In the genomic region with DNA sequence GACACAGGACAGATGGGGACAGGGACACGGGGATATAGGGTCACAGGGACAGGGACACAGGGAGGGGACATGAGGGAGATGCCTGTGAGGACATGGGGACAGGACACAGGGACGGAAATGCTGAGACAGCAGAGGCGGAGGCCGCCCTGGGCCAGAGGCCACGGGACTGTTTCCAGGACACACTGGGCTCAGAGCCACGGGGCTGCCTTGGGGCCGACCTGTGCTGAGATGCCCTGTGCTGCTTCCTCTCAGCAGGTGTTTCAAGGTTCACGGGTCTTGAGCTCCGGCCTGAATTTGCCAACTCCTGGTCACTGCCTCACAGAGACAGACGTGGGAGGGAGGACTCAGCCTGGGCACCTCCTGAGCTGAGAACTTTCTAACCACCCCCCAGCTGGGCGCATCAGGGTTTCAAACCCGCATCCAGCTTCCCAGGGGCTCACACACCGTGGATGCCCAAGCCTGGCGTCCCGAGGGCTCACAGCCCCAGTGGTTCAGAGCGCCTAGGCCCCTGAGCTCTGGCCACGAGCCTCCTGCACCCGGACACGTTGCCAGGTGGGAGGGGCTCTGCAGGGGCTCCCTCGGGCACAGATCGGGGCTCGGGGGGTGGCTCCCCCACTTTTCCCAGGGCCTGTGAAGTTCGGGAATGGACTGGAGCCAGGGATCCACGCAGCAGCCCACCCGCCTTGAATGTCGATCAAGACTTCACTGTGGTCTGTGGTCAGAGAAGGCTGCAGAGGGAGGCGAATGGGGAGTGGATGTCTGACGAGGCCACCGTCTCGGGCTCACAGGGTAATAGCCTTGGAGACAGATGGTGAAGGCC, we compare ENCODE assay signal across 2 cellular contexts.
TF ChIP-seq lines count a peak whose summit lies in the region.

No MANE protein-coding gene starts in this region.

TF ChIP-seq in SK-N-SH, 30 proteins besides CTCF, POLR2A, EP300 and RAD21:
- TF ChIP-seq POLR2AphosphoS5 (IDR thresholded peaks at IDR 0.05; ENCODE audit: low read depth, low read length) (no peak), NFIC (IDR thresholded peaks at IDR 0.05; ENCODE audit: borderline replicate concordance) (no peak), EZH2phosphoT487 (IDR thresholded peaks at IDR 0.05; ENCODE audit: borderline replicate concordance, low read depth) (no peak), FOSL2 (IDR thresholded peaks at IDR 0.05; ENCODE audit: borderline replicate concordance, low read depth) (no peak), IRF3 (IDR thresholded peaks at IDR 0.05; ENCODE audit: low read depth, low read length) (no peak), RXRA (IDR thresholded peaks at IDR 0.05; ENCODE audit: borderline replicate concordance, low read depth) (no peak), GABPA (IDR thresholded peaks at IDR 0.05; ENCODE audit: low read depth) (no peak)
- TF ChIP-seq, protein P1, sequence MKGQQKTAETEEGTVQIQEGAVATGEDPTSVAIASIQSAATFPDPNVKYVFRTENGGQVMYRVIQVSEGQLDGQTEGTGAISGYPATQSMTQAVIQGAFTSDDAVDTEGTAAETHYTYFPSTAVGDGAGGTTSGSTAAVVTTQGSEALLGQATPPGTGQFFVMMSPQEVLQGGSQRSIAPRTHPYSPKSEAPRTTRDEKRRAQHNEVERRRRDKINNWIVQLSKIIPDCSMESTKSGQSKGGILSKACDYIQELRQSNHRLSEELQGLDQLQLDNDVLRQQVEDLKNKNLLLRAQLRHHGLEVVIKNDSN (IDR thresholded peaks at IDR 0.05; ENCODE audit: borderline replicate concordance, low read depth) = no peak

TF ChIP-seq in SK-N-SH treated with all-trans-retinoic acid at 6 μM for 48 hours, 23 proteins besides CTCF, POLR2A, EP300 and RAD21:
- TF ChIP-seq ZNF70 (CRISPR knock-in tag; IDR thresholded peaks at IDR 0.05) (no peak), ZC3H10 (CRISPR knock-in tag; IDR thresholded peaks at IDR 0.05) (no peak), CSRNP3 (CRISPR knock-in tag; IDR thresholded peaks at IDR 0.05) (no peak), GLIS3 (CRISPR knock-in tag; IDR thresholded peaks at IDR 0.05) (no peak), CREB5 (CRISPR knock-in tag; IDR thresholded peaks at IDR 0.05; ENCODE audit: low read depth) (no peak), RARB (CRISPR knock-in tag; IDR thresholded peaks at IDR 0.05) (no peak), TOX (CRISPR knock-in tag; IDR thresholded peaks at IDR 0.05; ENCODE audit: borderline replicate concordance) (no peak), ESRRG (CRISPR knock-in tag; IDR thresholded peaks at IDR 0.05) (no peak), BACH2 (CRISPR knock-in tag; IDR thresholded peaks at IDR 0.05; ENCODE audit: borderline replicate concordance) (no peak), ZFP3 (CRISPR knock-in tag; IDR thresholded peaks at IDR 0.05) (no peak), SNAI2 (CRISPR knock-in tag; IDR thresholded peaks at IDR 0.05) (no peak), TSHZ2 (CRISPR knock-in tag; IDR thresholded peaks at IDR 0.05) (no peak), CSDC2 (CRISPR knock-in tag; IDR thresholded peaks at IDR 0.05) (no peak), PPARA (CRISPR knock-in tag; IDR thresholded peaks at IDR 0.05; ENCODE audit: borderline replicate concordance) (no peak), ARNTL (CRISPR knock-in tag; IDR thresholded peaks at IDR 0.05; ENCODE audit: borderline replicate concordance, low read depth) (no peak), OSR1 (CRISPR knock-in tag; IDR thresholded peaks at IDR 0.05) (no peak), TCF4 (CRISPR knock-in tag; IDR thresholded peaks at IDR 0.05; ENCODE audit: borderline replicate concordance) (no peak), ZNF565 (CRISPR knock-in tag; conservative IDR thresholded peaks at IDR 0.05; ENCODE audit: low read depth) (no peak), ISL1 (CRISPR knock-in tag; IDR thresholded peaks at IDR 0.05) (no peak)
- TF ChIP-seq, protein P2, sequence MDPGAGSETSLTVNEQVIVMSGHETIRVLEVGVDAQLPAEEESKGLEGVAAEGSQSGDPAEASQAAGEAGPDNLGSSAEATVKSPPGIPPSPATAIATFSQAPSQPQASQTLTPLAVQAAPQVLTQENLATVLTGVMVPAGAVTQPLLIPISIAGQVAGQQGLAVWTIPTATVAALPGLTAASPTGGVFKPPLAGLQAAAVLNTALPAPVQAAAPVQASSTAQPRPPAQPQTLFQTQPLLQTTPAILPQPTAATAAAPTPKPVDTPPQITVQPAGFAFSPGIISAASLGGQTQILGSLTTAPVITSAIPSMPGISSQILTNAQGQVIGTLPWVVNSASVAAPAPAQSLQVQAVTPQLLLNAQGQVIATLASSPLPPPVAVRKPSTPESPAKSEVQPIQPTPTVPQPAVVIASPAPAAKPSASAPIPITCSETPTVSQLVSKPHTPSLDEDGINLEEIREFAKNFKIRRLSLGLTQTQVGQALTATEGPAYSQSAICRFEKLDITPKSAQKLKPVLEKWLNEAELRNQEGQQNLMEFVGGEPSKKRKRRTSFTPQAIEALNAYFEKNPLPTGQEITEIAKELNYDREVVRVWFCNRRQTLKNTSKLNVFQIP (CRISPR knock-in tag; IDR thresholded peaks at IDR 0.05; ENCODE audit: borderline replicate concordance, low read depth) = no peak
